Comparison of ENCODE assay signal across 8 cellular contexts in genomic region chr3:47522082-47522987, GRCh38. TPM values are rescaled to one million over a fixed set of nuclear protein-coding genes. Genes with fewer than 3 reads are reported as not detected.
DNase-seq lines count a peak whose midpoint lies in the region; ATAC-seq and TF ChIP-seq lines count a peak whose summit lies in the region.

No MANE protein-coding gene starts in this region.

- in situ Hi-C loops in GM13976 (cut with MboI; ENCODE audit: low sequenced_read_pairs, unreplicated experiment) = loop anchor here (5.0 kb wide), 1 partner anchor 275 kb away; no protein-coding TSS in a partner anchor

- no peak overlapping the region for H2BK120ac ChIP-seq in mesendoderm (ENCODE audit: low read depth, low read length)

- H3K18ac ChIP-seq in mesendoderm (ENCODE audit: low read length) = no peak overlapping the region

- H3K79me1 ChIP-seq in mesendoderm (ENCODE audit: low read length) = no peaks in the 10 kb centered on the region

- H4K5ac ChIP-seq in mesendoderm (ENCODE audit: low read length) = no peak overlapping the region

- peak; percentile 93 for ATAC-seq in activated CD8-positive, alpha-beta T cell treated with anti-CD3 and anti-CD28 coated beads, Interleukin-2, amount 10 ng/mL, durations not matched to agents 7 days and 5 days
- ATAC-seq in GM19452 (IDR thresholded peaks at IDR 0.05; ENCODE audit: unreplicated experiment) = no peak

- H2AK5ac ChIP-seq in mesendoderm (ENCODE audit: low read length) = no peak overlapping the region

- peak; percentile 88 for DNase-seq in GM13976 (ENCODE audit: low spot score)
- DNase-seq in HT-29 (ENCODE audit: low spot score) = peak; percentile 88
- DNase-seq in NOMO-1 treated with DMSO at 0.1 percent for 48 hours (lab: John Stamatoyannopoulos, UW; ENCODE audit: unreplicated experiment) = peak; percentile 89
- peak; percentile 88 for DNase-seq in activated CD8-positive, alpha-beta T cell treated with anti-CD3 and anti-CD28 coated beads, Interleukin-2, amount 10 ng/mL, durations not matched to agents 7 days and 5 days
- peak; percentile 93 for DNase-seq in endodermal cell
- peak; percentile 94 for DNase-seq in mesendoderm
- peak; percentile 20 to 38 for DNase-seq in stimulated activated CD8-positive, alpha-beta memory T cell treated with anti-CD3 and anti-CD28 coated beads, Interleukin-15, amount 100 ng/mL, for 4 hours (ENCODE audit: low read depth in 2 of 2)

- H4K8ac ChIP-seq in mesendoderm (ENCODE audit: low read depth, low read length) = no peak overlapping the region

- H2BK5ac ChIP-seq in mesendoderm (ENCODE audit: low read length) = no peak overlapping the region

- peak overlapping the region; percentile 61 for H3K56ac ChIP-seq in mesendoderm (ENCODE audit: low read length)

- H3K4me1 Mint-ChIP-seq in activated CD8-positive, alpha-beta T cell treated with anti-CD3 and anti-CD28 coated beads, Interleukin-2, amount 10 ng/mL, durations not matched to agents 7 days and 5 days (ENCODE audit: low read depth) = peaks cover 14% of the 10 kb centered on the region
- H3K4me1 Mint-ChIP-seq in endodermal cell = peaks cover 9% of the 10 kb centered on the region

- H3K27ac Mint-ChIP-seq in activated CD8-positive, alpha-beta T cell treated with anti-CD3 and anti-CD28 coated beads, Interleukin-2, amount 10 ng/mL, durations not matched to agents 7 days and 5 days = peak overlapping the region; percentile 14
- H3K27ac Mint-ChIP-seq in endodermal cell = no peak overlapping the region

- no peaks in the 10 kb centered on the region for H3K4me1 ChIP-seq in endodermal cell (ENCODE audit: control insufficient read depth, insufficient read depth, low read length)
- no peaks in the 10 kb centered on the region for H3K4me1 ChIP-seq in mesendoderm (ENCODE audit: control insufficient read depth, low read depth, low read length)

- H3K27me3 ChIP-seq in endodermal cell (ENCODE audit: control insufficient read depth, insufficient read depth, low read length, poor library complexity, severe bottlenecking) (no peaks in the 10 kb centered on the region), mesendoderm (ENCODE audit: insufficient read depth, low read length, poor library complexity) (no peaks in the 10 kb centered on the region)

- no peak overlapping the region for H2BK15ac ChIP-seq in mesendoderm (replicated peaks; ENCODE audit: low read depth)

- no peaks in the 10 kb centered on the region for H3K9me3 Mint-ChIP-seq in activated CD8-positive, alpha-beta T cell treated with anti-CD3 and anti-CD28 coated beads, Interleukin-2, amount 10 ng/mL, durations not matched to agents 7 days and 5 days (ENCODE audit: insufficient read depth)
- H3K9me3 Mint-ChIP-seq in endodermal cell = no peaks in the 10 kb centered on the region

- 49 to 52% methylated on average over 14 to 15 of the region's 15 CpGs for WGBS in endodermal cell (ENCODE audit: insufficient coverage in 1 of 2, insufficient read length in 1 of 2), 2 experiments
- no CpG with 5 or more reads among the region's 15 CpGs for WGBS in mesendoderm (ENCODE audit: extremely low coverage, insufficient coverage, low lambda C conversion rate)

- no peak overlapping the region for H3K23ac ChIP-seq in mesendoderm (ENCODE audit: low read length)

- H3K4me2 ChIP-seq in mesendoderm (ENCODE audit: low read length) = no peak overlapping the region

- no peaks in the 10 kb centered on the region for H3K27me3 Mint-ChIP-seq in activated CD8-positive, alpha-beta T cell treated with anti-CD3 and anti-CD28 coated beads, Interleukin-2, amount 10 ng/mL, durations not matched to agents 7 days and 5 days (ENCODE audit: low read depth)
- peaks cover 14% of the 10 kb centered on the region for H3K27me3 Mint-ChIP-seq in endodermal cell (ENCODE audit: insufficient read depth)

- H3K4me3 Mint-ChIP-seq in activated CD8-positive, alpha-beta T cell treated with anti-CD3 and anti-CD28 coated beads, Interleukin-2, amount 10 ng/mL, durations not matched to agents 7 days and 5 days = no peak overlapping the region
- H3K4me3 Mint-ChIP-seq in endodermal cell = no peak overlapping the region

- H3K4me3 ChIP-seq in endodermal cell (ENCODE audit: low read length) (no peak overlapping the region), mesendoderm (ENCODE audit: low read length) (no peak overlapping the region)

- POLR2A ChIA-PET in activated CD8-positive, alpha-beta T cell treated with anti-CD3 and anti-CD28 coated beads, Interleukin-2, amount 10 ng/mL, durations not matched to agents 7 days and 5 days (lab: Charles Lee) = interaction anchor here (0.5 to 2.0 kb wide), 7 partner anchors 9 to 340 kb away, joined by 3 to 8 read pairs (median 3); partner anchors contain the start of gene ELP6

- no peaks in the 10 kb centered on the region for H3K9me3 ChIP-seq in endodermal cell (ENCODE audit: control insufficient read depth, low read length)

- H3K36me3 ChIP-seq in endodermal cell (ENCODE audit: control insufficient read depth, insufficient read depth, low read length) (no peaks in the 10 kb centered on the region), mesendoderm (ENCODE audit: control insufficient read depth, insufficient read depth, low read length) (no peaks in the 10 kb centered on the region)

- H3K9ac ChIP-seq in endodermal cell (ENCODE audit: extremely low read depth, low read length, poor library complexity, severe bottlenecking) = no peak overlapping the region
- no peak overlapping the region for H3K9ac ChIP-seq in mesendoderm (ENCODE audit: low read length)

- H3K4ac ChIP-seq in mesendoderm (ENCODE audit: low read depth, low read length) = no peak overlapping the region

- no peaks in the 10 kb centered on the region for H3K79me2 ChIP-seq in mesendoderm (ENCODE audit: control insufficient read depth, insufficient read depth, low read length)

- TF ChIP-seq CTCF in GM13976 (IDR thresholded peaks at IDR 0.05; ENCODE audit: borderline replicate concordance, control extremely low read depth, extremely low read depth, insufficient read depth, missing control alignments) = peak; percentile 85
- TF ChIP-seq CTCF in endodermal cell (conservative IDR thresholded peaks at IDR 0.05) = peak; percentile 97

- H3K36me3 Mint-ChIP-seq in activated CD8-positive, alpha-beta T cell treated with anti-CD3 and anti-CD28 coated beads, Interleukin-2, amount 10 ng/mL, durations not matched to agents 7 days and 5 days (ENCODE audit: low read depth) = no peaks in the 10 kb centered on the region
- H3K36me3 Mint-ChIP-seq in endodermal cell (ENCODE audit: low read depth) = no peaks in the 10 kb centered on the region

- CTCF ChIA-PET in activated CD8-positive, alpha-beta T cell treated with anti-CD3 and anti-CD28 coated beads, Interleukin-2, amount 10 ng/mL, durations not matched to agents 7 days and 5 days (lab: Charles Lee) = interaction anchor here (0.6 to 3.6 kb wide), 32 partner anchors 9 to 731 kb away, joined by 3 to 42 read pairs (median 3); partner anchors contain the start of gene ELP6

- H3K27ac ChIP-seq in endodermal cell (ENCODE audit: low read depth, low read length) (no peak overlapping the region), mesendoderm (ENCODE audit: low read depth, low read length) (no peak overlapping the region)

RNA-seq across cellular contexts. Expression of gene ELP6, which starts 8.8 kb away (rescaled TPM):
- total RNA-seq in HT-29 (2014; rRNA removed; shearing (Covaris generic)) = 34.9 and 41.2 TPM in 2 replicates
- total RNA-seq in activated CD8-positive, alpha-beta T cell treated with anti-CD3 and anti-CD28 coated beads, Interleukin-2, amount 10 ng/mL, durations not matched to agents 7 days and 5 days = 10 to 100 TPM; 52.1 to 53.0 TPM
- total RNA-seq in endodermal cell = 10 to 100 TPM; 43.8 to 56.8 TPM
- 40.9 TPM for polyA plus RNA-seq in endodermal cell (2013, experiment 1 of 2)
- 41.7 TPM for polyA plus RNA-seq in endodermal cell (2013, experiment 2 of 2)
- polyA plus RNA-seq in mesendoderm (2013, experiment 1 of 2) = 32.6 TPM
- 31.1 TPM for polyA plus RNA-seq in mesendoderm (2013, experiment 2 of 2)

RNA-seq across cellular contexts. Expression of gene SCAP, which starts 46.6 kb away (rescaled TPM):
- total RNA-seq in HT-29 (2014; rRNA removed; shearing (Covaris generic)) = 83.0 and 88.1 TPM in 2 replicates
- 10 to 100 TPM; 57.5 to 60.7 TPM for total RNA-seq in activated CD8-positive, alpha-beta T cell treated with anti-CD3 and anti-CD28 coated beads, Interleukin-2, amount 10 ng/mL, durations not matched to agents 7 days and 5 days
- 100 to 1,000 TPM; 103 to 105 TPM for total RNA-seq in endodermal cell
- polyA plus RNA-seq in endodermal cell (2013, experiment 1 of 2) = 75.2 TPM
- polyA plus RNA-seq in endodermal cell (2013, experiment 2 of 2) = 61.0 TPM
- 35.7 TPM for polyA plus RNA-seq in mesendoderm (2013, experiment 1 of 2)
- polyA plus RNA-seq in mesendoderm (2013, experiment 2 of 2) = 36.1 TPM

RNA-seq across cellular contexts. Expression of gene CSPG5, which starts 56.3 kb away (rescaled TPM):
- 1.2 and 2.1 TPM in 2 replicates for total RNA-seq in HT-29 (2014; rRNA removed; shearing (Covaris generic))
- total RNA-seq in activated CD8-positive, alpha-beta T cell treated with anti-CD3 and anti-CD28 coated beads, Interleukin-2, amount 10 ng/mL, durations not matched to agents 7 days and 5 days = under 1 TPM; 0.37 to 0.42 TPM
- under 1 TPM; 0.53 to 0.70 TPM for total RNA-seq in endodermal cell
- polyA plus RNA-seq in endodermal cell (2013, experiment 1 of 2) = 11.2 TPM
- 7.8 TPM for polyA plus RNA-seq in endodermal cell (2013, experiment 2 of 2)
- polyA plus RNA-seq in mesendoderm (2013, experiment 1 of 2) = 2.2 TPM
- polyA plus RNA-seq in mesendoderm (2013, experiment 2 of 2) = 2.4 TPM

Comparison
In these comparisons a context has a peak if more than half of its experiments do, and no peak if none do; other contexts are left out.
1. DNase-seq: peak in every context shown above with its lines; median percentile 94 in mesendoderm; 93 in endodermal cell; 89 in NOMO-1 treated with DMSO at 0.1 percent for 48 hours; 88 in GM13976; 88 in HT-29; 88 in activated CD8-positive, alpha-beta T cell treated with anti-CD3 and anti-CD28 coated beads, Interleukin-2, amount 10 ng/mL, durations not matched to agents 7 days and 5 days; 29 in stimulated activated CD8-positive, alpha-beta memory T cell treated with anti-CD3 and anti-CD28 coated beads, Interleukin-15, amount 100 ng/mL, for 4 hours.